9 cellular contexts compared by ENCODE assay signal in the genomic region with DNA sequence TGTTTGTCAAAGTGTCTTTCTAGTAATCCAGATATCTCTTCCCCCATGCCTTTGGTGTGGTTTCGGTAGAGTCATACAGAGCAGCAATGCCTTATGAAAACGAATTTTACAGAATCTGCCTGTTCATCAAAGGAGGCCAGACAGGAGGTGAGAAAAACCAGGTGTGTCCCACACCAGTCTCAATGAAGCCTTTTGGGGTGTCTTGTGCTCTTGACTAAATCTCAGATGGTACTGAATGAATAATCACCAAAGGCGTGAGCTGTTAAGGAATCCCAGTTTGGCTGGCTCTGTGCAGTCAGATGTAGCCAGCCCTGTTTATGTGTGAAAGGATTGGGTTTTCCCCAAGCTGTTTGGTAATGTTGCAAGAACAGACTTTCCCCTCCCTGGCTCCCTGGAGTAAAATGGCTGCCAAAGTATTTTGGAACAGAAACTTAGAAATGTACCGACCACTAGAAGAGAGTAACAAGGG.
DNase-seq lines count a peak whose midpoint lies in the region; ATAC-seq and TF ChIP-seq lines count a peak whose summit lies in the region.
"Had no signal": no experiment of that assay in that cellular context is flagged by ENCODE, and none has a peak within 500 bp of the region (broad histone marks: within the 10 kb centered on the region; RNA-seq: fewer than 3 reads in every experiment).

No MANE protein-coding gene starts in this region.

- ATAC-seq in GM18511 (IDR thresholded peaks at IDR 0.05; ENCODE audit: unreplicated experiment) (peak; percentile 95), HG02870 (IDR thresholded peaks at IDR 0.05; ENCODE audit: unreplicated experiment) (peak; percentile 96), heart right ventricle (peak in 7 of 8 donors; percentile 65 to 96 (median 82))
- ATAC-seq in stimulated activated effector memory CD8-positive, alpha-beta T cell treated with anti-CD3 and anti-CD28 coated beads, Interleukin-12 subunit alpha, Interleukin-12 subunit beta, amount 100 ng/mL, for 72 hours, result peak; percentile 98

- H3K4me3 Mint-ChIP-seq in activated CD4-positive, alpha-beta memory T cell treated with anti-CD3 and anti-CD28 coated beads, Interleukin-2, amount 10 ng/mL, durations not matched to agents 7 days and 5 days, result peak overlapping the region; percentile 12
- no peak overlapping the region for H3K4me3 Mint-ChIP-seq in stimulated activated effector memory CD8-positive, alpha-beta T cell treated with anti-CD3 and anti-CD28 coated beads, Interleukin-12 subunit alpha, Interleukin-12 subunit beta, amount 100 ng/mL, for 72 hours
- H3K4me3 Mint-ChIP-seq: IgD-negative memory B cell had no signal

- H3K4me3 ChIP-seq in heart right ventricle, result no peak overlapping the region
- H3K4me3 ChIP-seq in BE2C (ENCODE audit: low read depth, low read length), result no peak overlapping the region

- peaks cover 46% of the 10 kb centered on the region for H3K4me1 Mint-ChIP-seq in activated CD4-positive, alpha-beta memory T cell treated with anti-CD3 and anti-CD28 coated beads, Interleukin-2, amount 10 ng/mL, durations not matched to agents 7 days and 5 days
- peaks cover 33% of the 10 kb centered on the region for H3K4me1 Mint-ChIP-seq in stimulated activated effector memory CD8-positive, alpha-beta T cell treated with anti-CD3 and anti-CD28 coated beads, Interleukin-12 subunit alpha, Interleukin-12 subunit beta, amount 100 ng/mL, for 72 hours

- H3K9me3 ChIP-seq in heart right ventricle, result no peaks in the 10 kb centered on the region
- no peaks in the 10 kb centered on the region for H3K9me3 ChIP-seq in BE2C

- CTCF ChIA-PET in activated CD4-positive, alpha-beta memory T cell treated with anti-CD3 and anti-CD28 coated beads, Interleukin-2, amount 10 ng/mL, durations not matched to agents 7 days and 5 days (lab: Charles Lee), result interaction anchor here (1.0 to 3.6 kb wide), 8 partner anchors 14 to 85 kb away, joined by 3 to 23 read pairs (median 4); a partner anchor contains a TSS

- H3K9me3 Mint-ChIP-seq in activated CD4-positive, alpha-beta memory T cell treated with anti-CD3 and anti-CD28 coated beads, Interleukin-2, amount 10 ng/mL, durations not matched to agents 7 days and 5 days, result peaks cover 9% of the 10 kb centered on the region
- no peaks in the 10 kb centered on the region for H3K9me3 Mint-ChIP-seq in stimulated activated effector memory CD8-positive, alpha-beta T cell treated with anti-CD3 and anti-CD28 coated beads, Interleukin-12 subunit alpha, Interleukin-12 subunit beta, amount 100 ng/mL, for 72 hours
- H3K9me3 Mint-ChIP-seq: IgD-negative memory B cell had no signal

- no peak for TF ChIP-seq CTCF in heart right ventricle (IDR thresholded peaks at IDR 0.05)
- TF ChIP-seq CTCF in BE2C (IDR thresholded peaks at IDR 0.05; ENCODE audit: low read depth, low read length), result no peak

- DNase-seq in activated CD4-positive, alpha-beta memory T cell treated with anti-CD3 and anti-CD28 coated beads, Interleukin-2, amount 10 ng/mL, durations not matched to agents 7 days and 5 days, result peak; percentile 57
- DNase-seq in heart right ventricle (peak in 1 of 2 donors; percentile 12), 8988T (no peak), iPS-NIHi7 (ENCODE audit: extremely low spot score) (no peak), BE2C (no peak)
- DNase-seq in stimulated activated effector memory CD8-positive, alpha-beta T cell treated with anti-CD3 and anti-CD28 coated beads, Interleukin-12 subunit alpha, Interleukin-12 subunit beta, amount 100 ng/mL, for 72 hours (ENCODE audit: low spot score in 2 of 2), result peak in 1 of 2 donors; percentile 71

- H3K4me1 ChIP-seq in heart right ventricle (peaks cover 0 to 4% (median 0%) of the 10 kb centered on the region in 9 donors), BE2C (no peaks in the 10 kb centered on the region)

- intact Hi-C loops in heart right ventricle (cut with DNase I), result loop anchor here in 1 of 10 donors (10.0 kb wide), 1 partner anchor 45 kb away; no protein-coding TSS in a partner anchor

- H3K27ac Mint-ChIP-seq in activated CD4-positive, alpha-beta memory T cell treated with anti-CD3 and anti-CD28 coated beads, Interleukin-2, amount 10 ng/mL, durations not matched to agents 7 days and 5 days, result peak overlapping the region; percentile 86
- H3K27ac Mint-ChIP-seq in stimulated activated effector memory CD8-positive, alpha-beta T cell treated with anti-CD3 and anti-CD28 coated beads, Interleukin-12 subunit alpha, Interleukin-12 subunit beta, amount 100 ng/mL, for 72 hours, result no peak overlapping the region

- peaks cover 36% of the 10 kb centered on the region for H3K27me3 Mint-ChIP-seq in activated CD4-positive, alpha-beta memory T cell treated with anti-CD3 and anti-CD28 coated beads, Interleukin-2, amount 10 ng/mL, durations not matched to agents 7 days and 5 days

- 56 to 58% methylated on average over 4 of the region's 4 CpGs for WGBS in heart right ventricle, 2 donors

- H3K36me3 ChIP-seq in heart right ventricle (no peaks in the 10 kb centered on the region), BE2C (no peaks in the 10 kb centered on the region)

- peak overlapping the region in 1 of 10 donors; percentile 21 for H3K27ac ChIP-seq in heart right ventricle

- POLR2A ChIA-PET in activated CD4-positive, alpha-beta memory T cell treated with anti-CD3 and anti-CD28 coated beads, Interleukin-2, amount 10 ng/mL, durations not matched to agents 7 days and 5 days (lab: Charles Lee), result interaction anchor here (0.7 to 2.4 kb wide), 16 partner anchors 12 to 277 kb away, joined by 3 to 16 read pairs (median 7); a partner anchor contains a TSS

- peaks cover 42% of the 10 kb centered on the region for H3K36me3 Mint-ChIP-seq in activated CD4-positive, alpha-beta memory T cell treated with anti-CD3 and anti-CD28 coated beads, Interleukin-2, amount 10 ng/mL, durations not matched to agents 7 days and 5 days (ENCODE audit: low read depth)
- H3K36me3 Mint-ChIP-seq in stimulated activated effector memory CD8-positive, alpha-beta T cell treated with anti-CD3 and anti-CD28 coated beads, Interleukin-12 subunit alpha, Interleukin-12 subunit beta, amount 100 ng/mL, for 72 hours, result no peaks in the 10 kb centered on the region
- H3K36me3 Mint-ChIP-seq: IgD-negative memory B cell had no signal

- H3K27me3 ChIP-seq in heart right ventricle (no peaks in the 10 kb centered on the region), BE2C (no peaks in the 10 kb centered on the region)
